ENCODE assay signal across 8 cellular contexts in genomic region chr9:128558431-128559310, GRCh38. TPM values are rescaled to one million over a fixed set of nuclear protein-coding genes. Genes with fewer than 3 reads are reported as not detected.
DNase-seq lines count a peak whose midpoint lies in the region; ATAC-seq and TF ChIP-seq lines count a peak whose summit lies in the region.
"Had no signal": no experiment of that assay in that cellular context is flagged by ENCODE, and none has a peak within 500 bp of the region (broad histone marks: within the 10 kb centered on the region; RNA-seq: fewer than 3 reads in every experiment).

No MANE protein-coding gene starts in this region.

- H3K4me1 Mint-ChIP-seq in naive thymus-derived CD8-positive, alpha-beta T cell = peaks cover 18 to 42% (median 35%) of the 10 kb centered on the region in 4 donors

- WGBS in esophagus muscularis mucosa = 1% methylated on average over 10 of the region's 12 CpGs
- WGBS in testis, 2 donors = 17 to 28% methylated on average over 11 to 12 of the region's 12 CpGs

- no peaks in the 10 kb centered on the region for H3K9me3 ChIP-seq in esophagus muscularis mucosa
- no peaks in the 10 kb centered on the region for H3K9me3 ChIP-seq in testis
- H3K9me3 ChIP-seq: neutrophil had no signal

- DNase-seq in NCI-H2227 treated with DMSO at 0.1 percent for 48 hours (lab: John Stamatoyannopoulos, UW) (peak; percentile 30), activated T-cell treated with anti-CD3 and anti-CD28 coated beads for 4 hours (peak; percentile 16), esophagus muscularis mucosa (ENCODE audit: extremely low spot score) (no peak), testis (peak; percentile 88)
- peak; percentile 26 to 82 (median 61) for DNase-seq in naive thymus-derived CD8-positive, alpha-beta T cell

- H3K4me3 Mint-ChIP-seq in naive thymus-derived CD8-positive, alpha-beta T cell = peak overlapping the region; percentile 36 to 82 (median 61)

- H3K27ac ChIP-seq in esophagus muscularis mucosa (replicated peaks in 1 of 4) (peak overlapping the region; percentile 69 to 100 (median 86)), testis (peak overlapping the region; percentile 75 to 83)
- H3K27ac ChIP-seq: neutrophil had no signal

- no peaks in the 10 kb centered on the region for H3K27me3 ChIP-seq in esophagus muscularis mucosa
- H3K27me3 ChIP-seq in testis = no peaks in the 10 kb centered on the region
- H3K27me3 ChIP-seq: neutrophil had no signal

- peaks cover 0 to 12% (median 3%) of the 10 kb centered on the region in 3 donors for H3K36me3 Mint-ChIP-seq in naive thymus-derived CD8-positive, alpha-beta T cell

- TF ChIP-seq EP300 in esophagus muscularis mucosa (IDR thresholded peaks at IDR 0.05) = no peak

- H3K36me3 ChIP-seq in esophagus muscularis mucosa = peaks cover 0 to 7% (median 2%) of the 10 kb centered on the region in 4 donors
- no peaks in the 10 kb centered on the region for H3K36me3 ChIP-seq in testis (ENCODE audit: low read depth, missing control alignments)
- H3K36me3 ChIP-seq: neutrophil had no signal

- intact Hi-C loops in esophagus muscularis mucosa (cut with DNase I) (no loop called here), testis (cut with DNase I; ENCODE audit: low total_unique reads) (no loop called here)

- no peaks in the 10 kb centered on the region for H3K27me3 Mint-ChIP-seq in naive thymus-derived CD8-positive, alpha-beta T cell

- POLR2A ChIA-PET in naive thymus-derived CD8-positive, alpha-beta T cell (lab: Charles Lee) = interaction anchor here (0.7 to 0.9 kb wide), 2 partner anchors 50 to 767 kb away, joined by 3 read pairs; no protein-coding TSS in a partner anchor

- H3K27ac Mint-ChIP-seq in naive thymus-derived CD8-positive, alpha-beta T cell = peak overlapping the region; percentile 63 to 96 (median 86)

- H3K4me1 ChIP-seq in esophagus muscularis mucosa = peaks cover 79 to 93% (median 85%) of the 10 kb centered on the region in 4 donors
- H3K4me1 ChIP-seq in testis = peaks cover 47% of the 10 kb centered on the region

- peak; percentile 73 for ATAC-seq in GM18502 (IDR thresholded peaks at IDR 0.05; ENCODE audit: poor library complexity, unreplicated experiment)
- peak; percentile 76 for ATAC-seq in HG03060 (IDR thresholded peaks at IDR 0.05; ENCODE audit: low read depth, unreplicated experiment)
- peak; percentile 73 to 85 for ATAC-seq in naive thymus-derived CD8-positive, alpha-beta T cell

- no peaks in the 10 kb centered on the region for H3K9me3 Mint-ChIP-seq in naive thymus-derived CD8-positive, alpha-beta T cell

- peak overlapping the region; percentile 0 to 16 (median 9) for H3K4me3 ChIP-seq in esophagus muscularis mucosa
- no peak overlapping the region for H3K4me3 ChIP-seq in testis

- TF ChIP-seq POLR2A in esophagus muscularis mucosa (IDR thresholded peaks at IDR 0.05; ENCODE audit: low read depth) (no peak), testis (IDR thresholded peaks at IDR 0.05) (no peak)

- TF ChIP-seq CTCF in esophagus muscularis mucosa (IDR thresholded peaks at IDR 0.05) (no peak), testis (IDR thresholded peaks at IDR 0.05) (no peak)

RNA-seq across cellular contexts. Expression of gene SPTAN1, which starts 6.3 kb away (rescaled TPM):
- 100 to 1,000 TPM; 204 to 368 (median 348) TPM for total RNA-seq in esophagus muscularis mucosa
- 100 to 1,000 TPM; 395 to 402 TPM for total RNA-seq in naive thymus-derived CD8-positive, alpha-beta T cell
- polyA plus RNA-seq in naive thymus-derived CD8-positive, alpha-beta T cell = 100 to 1,000 TPM in 1 of 3 donors, 10 to 100 TPM in 2; 38.2 to 117 (median 57.5) TPM
- 100 to 1,000 TPM; 653 to 665 TPM for total RNA-seq in testis
- polyA plus RNA-seq in testis (ENCODE audit: insufficient read depth, low read depth, low replicate concordance) = 299 TPM

RNA-seq across cellular contexts. Expression of gene GLE1, which starts 54.2 kb away (rescaled TPM):
- total RNA-seq in esophagus muscularis mucosa = 10 to 100 TPM; 18.3 to 27.8 (median 20.5) TPM
- 10 to 100 TPM; 26.4 to 30.7 TPM for total RNA-seq in naive thymus-derived CD8-positive, alpha-beta T cell
- polyA plus RNA-seq in naive thymus-derived CD8-positive, alpha-beta T cell = 10 to 100 TPM; 17.4 to 27.9 (median 24.9) TPM
- 10 to 100 TPM; 44.7 to 59.7 TPM for total RNA-seq in testis
- polyA plus RNA-seq in testis (ENCODE audit: insufficient read depth, low read depth, low replicate concordance) = 82.3 TPM

Comparison
In these comparisons a context has a peak if more than half of its experiments do, and no peak if none do; other contexts are left out.
1. H3K4me3 ChIP-seq: peak in esophagus muscularis mucosa (4 of 4); none in testis (0 of 2).
2. Peak in every context shown above with its lines, with median percentiles within 50 percentile points of each other: ATAC-seq.